22 cellular contexts compared by ENCODE assay signal in genomic region chr2:143347901-143348300, GRCh38.
"Had no signal": no experiment of that assay in that cellular context is flagged by ENCODE, and none has a peak within 500 bp of the region (broad histone marks: within the 10 kb centered on the region; RNA-seq: fewer than 3 reads in every experiment).

No MANE protein-coding gene starts in this region.

- H3K27ac ChIP-seq: ascending aorta, body of pancreas had no signal

- H3K27me3 ChIP-seq: ascending aorta, body of pancreas had no signal

- H3K36me3 Mint-ChIP-seq: activated naive CD4-positive, alpha-beta T cell treated with anti-CD3 and anti-CD28 coated beads, Interleukin-2, amount 50 U/mL, for 72 hours had no signal

- H3K9me3 ChIP-seq: ascending aorta, body of pancreas had no signal

- H3K4me3 Mint-ChIP-seq: activated B cell treated with CpG ODN at 0.5 μM for 24 hours; activated CD4-positive, alpha-beta T cell treated with anti-CD3 and anti-CD28 coated beads, Interleukin-2, amount 10 ng/mL, durations not matched to agents 24 days and 14 days; activated CD8-positive, alpha-beta memory T cell treated with anti-CD3 and anti-CD28 coated beads, Interleukin-2, amount 10 ng/mL, durations not matched to agents 7 days and 5 days; activated naive CD8-positive, alpha-beta T cell treated with anti-CD3 and anti-CD28 coated beads, Interleukin-2, amount 50 U/mL, for 24 hours; activated T-cell treated with anti-CD3 and anti-CD28 coated beads, Interleukin-2, amount 50 U/mL, for 24 hours; activated T-helper 1 cell treated with anti-CD3 and anti-CD28 coated beads, Interleukin-12 subunit alpha, Interleukin-12 subunit beta, Interleukin-2, Interleukin-4 antibody, amounts not matched to agents 30 ng/mL and 10 ng/mL and 1 ng/mL, durations not matched to agents 14 hours and 24 hours and 36 hours; central memory CD8-positive, alpha-beta T cell; T-helper 17 cell had no signal

- H3K36me3 ChIP-seq: ascending aorta had no signal

- H3K9me3 Mint-ChIP-seq: activated B cell treated with CpG ODN at 0.5 μM for 24 hours; activated CD4-positive, alpha-beta T cell treated with anti-CD3 and anti-CD28 coated beads, Interleukin-2, amount 10 ng/mL, durations not matched to agents 24 days and 14 days; activated naive CD4-positive, alpha-beta T cell treated with anti-CD3 and anti-CD28 coated beads, Interleukin-2, amount 50 U/mL, for 72 hours; activated naive CD8-positive, alpha-beta T cell treated with anti-CD3 and anti-CD28 coated beads, Interleukin-2, amount 50 U/mL, for 24 hours; activated T-helper 1 cell treated with anti-CD3 and anti-CD28 coated beads, Interleukin-12 subunit alpha, Interleukin-12 subunit beta, Interleukin-2, Interleukin-4 antibody, amounts not matched to agents 30 ng/mL and 10 ng/mL and 1 ng/mL, durations not matched to agents 14 hours and 24 hours and 36 hours; central memory CD8-positive, alpha-beta T cell had no signal

- H3K4me1 ChIP-seq: ascending aorta had no signal

- H3K4me3 ChIP-seq: ascending aorta, body of pancreas had no signal

- H3K27ac Mint-ChIP-seq: activated B cell treated with CpG ODN at 0.5 μM for 24 hours; activated CD4-positive, alpha-beta T cell treated with anti-CD3 and anti-CD28 coated beads, Interleukin-2, amount 10 ng/mL, durations not matched to agents 24 days and 14 days; activated CD8-positive, alpha-beta memory T cell treated with anti-CD3 and anti-CD28 coated beads, Interleukin-2, amount 10 ng/mL, durations not matched to agents 7 days and 5 days; activated naive CD4-positive, alpha-beta T cell treated with anti-CD3 and anti-CD28 coated beads, Interleukin-2, amount 50 U/mL, for 72 hours; activated naive CD8-positive, alpha-beta T cell treated with anti-CD3 and anti-CD28 coated beads, Interleukin-2, amount 50 U/mL, for 24 hours; activated T-cell treated with anti-CD3 and anti-CD28 coated beads, Interleukin-2, amount 50 U/mL, for 24 hours; activated T-helper 1 cell treated with anti-CD3 and anti-CD28 coated beads, Interleukin-12 subunit alpha, Interleukin-12 subunit beta, Interleukin-2, Interleukin-4 antibody, amounts not matched to agents 30 ng/mL and 10 ng/mL and 1 ng/mL, durations not matched to agents 14 hours and 24 hours and 36 hours; T-helper 17 cell had no signal

- H3K27me3 Mint-ChIP-seq: activated B cell treated with CpG ODN at 0.5 μM for 24 hours; activated CD4-positive, alpha-beta T cell treated with anti-CD3 and anti-CD28 coated beads, Interleukin-2, amount 10 ng/mL, durations not matched to agents 24 days and 14 days; activated CD8-positive, alpha-beta memory T cell treated with anti-CD3 and anti-CD28 coated beads, Interleukin-2, amount 10 ng/mL, durations not matched to agents 7 days and 5 days; activated naive CD8-positive, alpha-beta T cell treated with anti-CD3 and anti-CD28 coated beads, Interleukin-2, amount 50 U/mL, for 24 hours; activated T-cell treated with anti-CD3 and anti-CD28 coated beads, Interleukin-2, amount 50 U/mL, for 24 hours; central memory CD8-positive, alpha-beta T cell; T-helper 17 cell had no signal

- ATAC-seq: activated CD8-positive, alpha-beta memory T cell treated with anti-CD3 and anti-CD28 coated beads, Interleukin-2, amount 10 ng/mL, durations not matched to agents 7 days and 5 days; activated naive CD4-positive, alpha-beta T cell treated with anti-CD3 and anti-CD28 coated beads, Interleukin-2, amount 50 U/mL, for 72 hours; activated naive CD8-positive, alpha-beta T cell treated with anti-CD3 and anti-CD28 coated beads, Interleukin-2, amount 50 U/mL, for 24 hours; body of pancreas; T-helper 17 cell had no signal

- DNase-seq: activated B cell treated with CpG ODN at 0.5 μM for 24 hours; activated CD4-positive, alpha-beta T cell treated with anti-CD3 and anti-CD28 coated beads for 1 hour; activated CD4-positive, alpha-beta T cell treated with anti-CD3 and anti-CD28 coated beads, Interleukin-2, amount 10 ng/mL, durations not matched to agents 24 days and 14 days; activated CD4-positive, alpha-beta T cell treated with anti-CD3 and anti-CD28 coated beads, Interleukin-2, amount 50 U/mL, for 48 hours; activated CD8-positive, alpha-beta memory T cell treated with anti-CD3 and anti-CD28 coated beads, Interleukin-2, amount 10 ng/mL, durations not matched to agents 7 days and 5 days; activated effector memory CD4-positive, alpha-beta T cell treated with Interleukin-2 at 50 U/mL for 16 hours; activated naive CD4-positive, alpha-beta T cell treated with Interleukin-2 at 50 U/mL for 16 hours; activated naive CD8-positive, alpha-beta T cell treated with anti-CD3 and anti-CD28 coated beads, Interleukin-2, amount 50 U/mL, for 24 hours; activated T-cell treated with anti-CD3 and anti-CD28 coated beads, Interleukin-2, amount 50 U/mL, for 24 hours; amniotic stem cell; body of pancreas; Karpas-422; NCI-H1092; NCI-H2107; NCI-H524 treated with DMSO at 0.1 percent for 48 hours; SIG-M5; T-helper 17 cell; T-helper 9 cell had no signal

- H3K4me1 Mint-ChIP-seq: activated B cell treated with CpG ODN at 0.5 μM for 24 hours; activated CD4-positive, alpha-beta T cell treated with anti-CD3 and anti-CD28 coated beads, Interleukin-2, amount 10 ng/mL, durations not matched to agents 24 days and 14 days had no signal
